In the genomic region with DNA sequence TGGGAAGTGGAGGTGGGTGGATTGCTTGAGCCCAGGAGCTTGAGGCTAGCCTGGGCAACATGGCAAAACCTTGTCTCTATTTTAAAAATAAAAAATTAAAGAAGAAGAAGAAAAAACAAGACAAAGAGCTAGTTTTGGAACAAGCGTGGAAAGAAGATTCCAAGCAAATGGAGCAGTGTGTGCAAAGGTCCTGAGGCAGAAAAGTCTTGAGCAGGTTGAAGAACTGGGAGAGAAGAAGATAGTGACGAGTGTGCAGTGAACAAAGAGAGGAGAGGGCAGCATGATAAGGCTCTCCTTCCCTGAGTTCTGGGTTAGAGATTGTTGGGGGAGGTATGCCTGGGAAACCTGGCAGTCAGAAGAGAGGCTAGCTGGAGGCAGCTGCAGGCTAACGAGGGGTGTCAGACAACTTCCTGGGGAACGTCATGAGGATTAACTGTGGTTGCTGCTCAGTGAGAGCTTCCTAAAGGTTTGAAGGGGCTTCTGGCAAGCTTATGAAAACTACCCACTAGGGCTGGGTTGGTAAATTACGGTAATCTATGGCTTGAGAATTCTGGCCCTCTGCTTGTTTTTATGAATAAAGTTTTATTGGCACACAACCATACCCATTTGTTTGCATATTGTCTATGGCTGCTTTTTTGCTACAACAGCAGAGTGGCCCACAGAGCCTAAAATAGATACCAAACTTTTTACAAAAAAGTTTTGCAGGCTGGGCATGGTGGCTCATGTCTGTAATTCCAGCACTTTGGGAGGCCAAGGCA, we compare ENCODE assay signal across 29 cellular contexts.
"Had no signal": no experiment of that assay in that cellular context is flagged by ENCODE, and none has a peak within 500 bp of the region (broad histone marks: within the 10 kb centered on the region; RNA-seq: fewer than 3 reads in every experiment).

No MANE protein-coding gene starts in this region.

- H3K27ac Mint-ChIP-seq: activated CD4-positive, alpha-beta memory T cell treated with anti-CD3 and anti-CD28 coated beads for 36 hours; activated CD4-positive, alpha-beta T cell treated with anti-CD3 and anti-CD28 coated beads, Interleukin-2, amount 10 ng/mL, durations not matched to agents 24 days and 14 days; activated CD8-positive, alpha-beta memory T cell treated with anti-CD3 and anti-CD28 coated beads, Interleukin-2, amount 10 ng/mL, durations not matched to agents 7 days and 5 days; activated CD8-positive, alpha-beta T cell treated with anti-CD3 and anti-CD28 coated beads, Interleukin-2, amount 10 ng/mL, durations not matched to agents 7 days and 5 days; activated naive CD4-positive, alpha-beta T cell treated with anti-CD3 and anti-CD28 coated beads for 36 hours; activated naive CD4-positive, alpha-beta T cell treated with anti-CD3 and anti-CD28 coated beads, Interleukin-2, amount 50 U/mL, for 72 hours; activated naive CD8-positive, alpha-beta T cell treated with anti-CD3 and anti-CD28 coated beads, Interleukin-2, amount 10 ng/mL, durations not matched to agents 7 days and 5 days; activated T-helper 1 cell treated with anti-CD3 and anti-CD28 coated beads, Interleukin-12 subunit alpha, Interleukin-12 subunit beta, Interleukin-2, Interleukin-4 antibody, amounts not matched to agents 30 ng/mL and 10 ng/mL and 1 ng/mL, durations not matched to agents 14 hours and 24 hours and 36 hours; activated T-helper 2 cell treated with anti-CD3 and anti-CD28 coated beads, Interferon-gamma antibody, Interleukin-2, Interleukin-4, amounts not matched to agents 10 μg/mL and 5 μg/mL and 100 μg/mL, durations not matched to agents 14 hours and 24 hours and 36 hours had no signal

- H3K27me3 ChIP-seq: brain microvascular endothelial cell, gastrocnemius medialis, heart left ventricle had no signal

- FAIRE-seq: astrocyte, bronchial epithelial cell, colon had no signal

- H3K4me1 ChIP-seq: gastrocnemius medialis had no signal

- H3K4me3 ChIP-seq: gastrocnemius medialis, heart left ventricle had no signal

- H3K27me3 Mint-ChIP-seq: activated CD4-positive, alpha-beta T cell treated with anti-CD3 and anti-CD28 coated beads for 36 hours; activated naive CD8-positive, alpha-beta T cell treated with anti-CD3 and anti-CD28 coated beads, Interleukin-2, amount 10 ng/mL, durations not matched to agents 7 days and 5 days had no signal

- DNase-seq: activated CD4-positive, alpha-beta memory T cell treated with anti-CD3 and anti-CD28 coated beads for 36 hours; activated CD4-positive, alpha-beta T cell treated with anti-CD3 and anti-CD28 coated beads for 36 hours; activated CD4-positive, alpha-beta T cell treated with anti-CD3 and anti-CD28 coated beads, Interleukin-2, amount 10 ng/mL, durations not matched to agents 24 days and 14 days; activated CD4-positive, CD25-positive, alpha-beta regulatory T cell; activated CD4-positive, CD25-positive, alpha-beta regulatory T cell treated with anti-CD3 and anti-CD28 coated beads, Interleukin-2, amount 50 U/mL, for 72 hours; activated CD8-positive, alpha-beta memory T cell treated with anti-CD3 and anti-CD28 coated beads, Interleukin-2, amount 10 ng/mL, durations not matched to agents 7 days and 5 days; activated CD8-positive, alpha-beta memory T cell treated with anti-CD3 and anti-CD28 coated beads, Interleukin-2, amount 50 U/mL, for 4 hours; activated CD8-positive, alpha-beta T cell treated with anti-CD3 and anti-CD28 coated beads, Interleukin-2, amount 10 ng/mL, durations not matched to agents 7 days and 5 days; activated effector memory CD4-positive, alpha-beta T cell treated with anti-CD3 and anti-CD28 coated beads, Interleukin-2, amount 50 U/mL, for 16 hours; activated naive CD4-positive, alpha-beta T cell treated with anti-CD3 and anti-CD28 coated beads for 36 hours; activated naive CD8-positive, alpha-beta T cell treated with anti-CD3 and anti-CD28 coated beads, Interleukin-2, amount 10 ng/mL, durations not matched to agents 7 days and 5 days; activated T-cell treated with anti-CD3 and anti-CD28 coated beads, Interleukin-2, amount 50 U/mL, for 1 hour; activated T-cell treated with anti-CD3 and anti-CD28 coated beads, Interleukin-2, amount 50 U/mL, for 48 hours; amniotic stem cell; anterior cingulate cortex; brain microvascular endothelial cell; cortex of kidney; effector CD8-positive, alpha-beta T cell; foreskin fibroblast; gastrocnemius medialis; glutamatergic neuron; heart left ventricle; T-helper 2 cell had no signal

- H3K4me1 Mint-ChIP-seq: activated CD4-positive, alpha-beta T cell treated with anti-CD3 and anti-CD28 coated beads for 36 hours; activated CD4-positive, alpha-beta T cell treated with anti-CD3 and anti-CD28 coated beads, Interleukin-2, amount 10 ng/mL, durations not matched to agents 24 days and 14 days; activated CD8-positive, alpha-beta memory T cell treated with anti-CD3 and anti-CD28 coated beads, Interleukin-2, amount 10 ng/mL, durations not matched to agents 7 days and 5 days; activated naive CD8-positive, alpha-beta T cell treated with anti-CD3 and anti-CD28 coated beads, Interleukin-2, amount 10 ng/mL, durations not matched to agents 7 days and 5 days had no signal

- H3K9me3 Mint-ChIP-seq: activated CD4-positive, alpha-beta memory T cell treated with anti-CD3 and anti-CD28 coated beads for 36 hours; activated CD4-positive, alpha-beta T cell treated with anti-CD3 and anti-CD28 coated beads, Interleukin-2, amount 10 ng/mL, durations not matched to agents 24 days and 14 days; activated naive CD4-positive, alpha-beta T cell treated with anti-CD3 and anti-CD28 coated beads for 36 hours; activated naive CD4-positive, alpha-beta T cell treated with anti-CD3 and anti-CD28 coated beads, Interleukin-2, amount 50 U/mL, for 72 hours; activated naive CD8-positive, alpha-beta T cell treated with anti-CD3 and anti-CD28 coated beads, Interleukin-2, amount 10 ng/mL, durations not matched to agents 7 days and 5 days; activated T-helper 1 cell treated with anti-CD3 and anti-CD28 coated beads, Interleukin-12 subunit alpha, Interleukin-12 subunit beta, Interleukin-2, Interleukin-4 antibody, amounts not matched to agents 30 ng/mL and 10 ng/mL and 1 ng/mL, durations not matched to agents 14 hours and 24 hours and 36 hours; activated T-helper 2 cell treated with anti-CD3 and anti-CD28 coated beads, Interferon-gamma antibody, Interleukin-2, Interleukin-4, amounts not matched to agents 10 μg/mL and 5 μg/mL and 100 μg/mL, durations not matched to agents 14 hours and 24 hours and 36 hours had no signal

- H3K9me3 ChIP-seq: gastrocnemius medialis had no signal

- H3K4me3 Mint-ChIP-seq: activated CD4-positive, alpha-beta memory T cell treated with anti-CD3 and anti-CD28 coated beads for 36 hours; activated CD4-positive, alpha-beta T cell treated with anti-CD3 and anti-CD28 coated beads for 36 hours; activated CD4-positive, alpha-beta T cell treated with anti-CD3 and anti-CD28 coated beads, Interleukin-2, amount 10 ng/mL, durations not matched to agents 24 days and 14 days; activated CD8-positive, alpha-beta memory T cell treated with anti-CD3 and anti-CD28 coated beads, Interleukin-2, amount 10 ng/mL, durations not matched to agents 7 days and 5 days; activated CD8-positive, alpha-beta T cell treated with anti-CD3 and anti-CD28 coated beads, Interleukin-2, amount 10 ng/mL, durations not matched to agents 7 days and 5 days; activated naive CD4-positive, alpha-beta T cell treated with anti-CD3 and anti-CD28 coated beads for 36 hours; activated naive CD8-positive, alpha-beta T cell treated with anti-CD3 and anti-CD28 coated beads, Interleukin-2, amount 10 ng/mL, durations not matched to agents 7 days and 5 days; activated T-helper 1 cell treated with anti-CD3 and anti-CD28 coated beads, Interleukin-12 subunit alpha, Interleukin-12 subunit beta, Interleukin-2, Interleukin-4 antibody, amounts not matched to agents 30 ng/mL and 10 ng/mL and 1 ng/mL, durations not matched to agents 14 hours and 24 hours and 36 hours had no signal

- H3K36me3 Mint-ChIP-seq: activated CD4-positive, alpha-beta memory T cell treated with anti-CD3 and anti-CD28 coated beads for 36 hours; activated CD8-positive, alpha-beta memory T cell treated with anti-CD3 and anti-CD28 coated beads, Interleukin-2, amount 10 ng/mL, durations not matched to agents 7 days and 5 days; activated naive CD4-positive, alpha-beta T cell treated with anti-CD3 and anti-CD28 coated beads, Interleukin-2, amount 50 U/mL, for 72 hours; activated naive CD8-positive, alpha-beta T cell treated with anti-CD3 and anti-CD28 coated beads, Interleukin-2, amount 10 ng/mL, durations not matched to agents 7 days and 5 days had no signal

- H3K36me3 ChIP-seq: brain microvascular endothelial cell, gastrocnemius medialis, heart left ventricle had no signal

- H3K27ac ChIP-seq: brain microvascular endothelial cell, gastrocnemius medialis, heart left ventricle had no signal
